ENCODE assay signal across 1 cellular context in genomic region chr6:129766959-129767728, GRCh38.
TF ChIP-seq lines count a peak whose summit lies in the region.

No MANE protein-coding gene starts in this region.

TF ChIP-seq in H1, 55 proteins besides CTCF, POLR2A, EP300 and RAD21 (continued from another document):
- TF ChIP-seq E2F6 (IDR thresholded peaks at IDR 0.05), result peak; percentile 73
- TF ChIP-seq SRF (IDR thresholded peaks at IDR 0.05; ENCODE audit: low read depth, low read length), result no peak
- peak; percentile 92 for TF ChIP-seq MAX (IDR thresholded peaks at IDR 0.05)
- no peak for TF ChIP-seq ATF2 (IDR thresholded peaks at IDR 0.05; ENCODE audit: low read length)
- no peak for TF ChIP-seq CTBP2 (IDR thresholded peaks at IDR 0.05; ENCODE audit: borderline replicate concordance, insufficient read depth, insufficient read length, low read length)
- TF ChIP-seq MAFK (IDR thresholded peaks at IDR 0.05; ENCODE audit: low read depth, low read length), result no peak
- no peak for TF ChIP-seq GTF2F1 (IDR thresholded peaks at IDR 0.05; ENCODE audit: borderline replicate concordance, low read depth, low read length)
- no peak for TF ChIP-seq NRF1 (IDR thresholded peaks at IDR 0.05; ENCODE audit: low read depth, low read length)
- no peak for TF ChIP-seq USF2 (IDR thresholded peaks at IDR 0.05; ENCODE audit: low read length)
- no peak for TF ChIP-seq EGR1 (IDR thresholded peaks at IDR 0.05; ENCODE audit: borderline replicate concordance, low read depth, low read length)
- 0 out of 2 replicates have a peak, but pooled peaks have one; percentile 11 for TF ChIP-seq TEAD4 (IDR thresholded peaks at IDR 0.05; ENCODE audit: low read depth, low read length)
- TF ChIP-seq RXRA (IDR thresholded peaks at IDR 0.05; ENCODE audit: insufficient read depth, low read depth, low read length), result no peak
- TF ChIP-seq KDM4A (IDR thresholded peaks at IDR 0.05; ENCODE audit: low read depth, low read length, severe bottlenecking), result peak; percentile 81
- TF ChIP-seq KDM5A (IDR thresholded peaks at IDR 0.05; ENCODE audit: low read length), result no peak
- TF ChIP-seq FOSL1 (IDR thresholded peaks at IDR 0.05; ENCODE audit: insufficient read depth, low read depth, low read length), result no peak
- TF ChIP-seq SIN3A (conservative IDR thresholded peaks at IDR 0.05 in 1 of 2, IDR thresholded peaks at IDR 0.05 in 1 of 2; ENCODE audit: low read depth in 1 of 2, low read length in 2 of 2), result peak; percentile 75 to 87; a peak in 2 of 4 replicates
- TF ChIP-seq GABPA (IDR thresholded peaks at IDR 0.05; ENCODE audit: borderline replicate concordance, insufficient read depth, low read length), result no peak
- no peak for TF ChIP-seq TBP (IDR thresholded peaks at IDR 0.05; ENCODE audit: low read depth, low read length)
- no peak for TF ChIP-seq YY1 (IDR thresholded peaks at IDR 0.05; ENCODE audit: low read depth, low read length)
- no peak for TF ChIP-seq SUZ12 (IDR thresholded peaks at IDR 0.05; ENCODE audit: low read length)
- TF ChIP-seq SP4 (IDR thresholded peaks at IDR 0.05; ENCODE audit: low read length), result no peak
- TF ChIP-seq RBBP5 (IDR thresholded peaks at IDR 0.05; ENCODE audit: borderline replicate concordance, low read depth, low read length), result no peak
- TF ChIP-seq ATF3 (IDR thresholded peaks at IDR 0.05; ENCODE audit: insufficient read depth, low read depth, low read length), result no peak
- no peak for TF ChIP-seq CREB1 (IDR thresholded peaks at IDR 0.05)
- no peak for TF ChIP-seq RFX5 (IDR thresholded peaks at IDR 0.05; ENCODE audit: borderline replicate concordance, low read depth, low read length)
- no peak for TF ChIP-seq JUN (IDR thresholded peaks at IDR 0.05; ENCODE audit: low read depth, low read length)
- TF ChIP-seq HDAC2 (IDR thresholded peaks at IDR 0.05; ENCODE audit: borderline replicate concordance in 1 of 2, low read depth in 2 of 2, low read length in 2 of 2), result no peak; a peak in 1 of 4 replicates
- TF ChIP-seq CHD1 (IDR thresholded peaks at IDR 0.05; ENCODE audit: low read depth, low read length), result no peak
- no peak for TF ChIP-seq CBX8 (IDR thresholded peaks at IDR 0.05; ENCODE audit: borderline replicate concordance, low read depth, low read length)
- no peak for TF ChIP-seq BCL11A (IDR thresholded peaks at IDR 0.05; ENCODE audit: low read depth in 2 of 2, low read length in 2 of 2)
- no peak for TF ChIP-seq SAP30 (IDR thresholded peaks at IDR 0.05; ENCODE audit: insufficient read depth, insufficient replicate concordance, low read length)
- TF ChIP-seq TAF1 (IDR thresholded peaks at IDR 0.05; ENCODE audit: low read depth, low read length), result no peak
- peak; percentile 47 for TF ChIP-seq EZH2 (IDR thresholded peaks at IDR 0.05; ENCODE audit: low read depth, low read length, severe bottlenecking)
- no peak for TF ChIP-seq CBX5 (IDR thresholded peaks at IDR 0.05; ENCODE audit: low read depth, low read length)
- no peak for TF ChIP-seq BRCA1 (IDR thresholded peaks at IDR 0.05; ENCODE audit: low read depth, low read length)
- TF ChIP-seq TAF7 (optimal IDR thresholded peaks at IDR 0.05; ENCODE audit: borderline replicate concordance, low read depth, low read length), result no peak
- peak; percentile 74 for TF ChIP-seq ASH2L (IDR thresholded peaks at IDR 0.05; ENCODE audit: low read length)
